ENCODE assay signal across 20 cellular contexts in genomic region chr11:2516276-2517015, GRCh38.
DNase-seq lines count a peak whose midpoint lies in the region; ATAC-seq and TF ChIP-seq lines count a peak whose summit lies in the region.
"Had no signal": no experiment of that assay in that cellular context is flagged by ENCODE, and none has a peak within 500 bp of the region (broad histone marks: within the 10 kb centered on the region; RNA-seq: fewer than 3 reads in every experiment).

No MANE protein-coding gene starts in this region.

- intact Hi-C loops in natural killer cell (cut with micrococcal nuclease) = no loop called here

- H3K27me3 Mint-ChIP-seq in natural killer cell treated with Interleukin-12 subunit alpha and Interleukin-12 subunit beta and Interleukin-15 and Interleukin-18, amount 100 ng/mL, for 72 hours = no peaks in the 10 kb centered on the region
- H3K27me3 Mint-ChIP-seq in natural killer cell (ENCODE audit: low read depth in 2 of 2) (no peaks in the 10 kb centered on the region), neural progenitor cell (ENCODE audit: insufficient read depth, low read depth) (peaks cover 5% of the 10 kb centered on the region)
- H3K27me3 Mint-ChIP-seq: effector memory CD8-positive, alpha-beta T cell had no signal

- no peaks in the 10 kb centered on the region for H3K79me2 ChIP-seq in neural progenitor cell (ENCODE audit: low read depth)

- H3K9me3 Mint-ChIP-seq in natural killer cell treated with Interleukin-12 subunit alpha and Interleukin-12 subunit beta and Interleukin-15 and Interleukin-18, amount 100 ng/mL, for 72 hours = no peaks in the 10 kb centered on the region
- H3K9me3 Mint-ChIP-seq in natural killer cell (no peaks in the 10 kb centered on the region), neural progenitor cell (no peaks in the 10 kb centered on the region)
- H3K9me3 Mint-ChIP-seq: effector memory CD8-positive, alpha-beta T cell; T-helper 2 cell treated with Interferon-gamma antibody and Interleukin-4, amounts not matched to agents 5 μg/mL and 100 μg/mL, for 36 hours had no signal

- no peaks in the 10 kb centered on the region for H3K36me3 Mint-ChIP-seq in natural killer cell treated with Interleukin-12 subunit alpha and Interleukin-12 subunit beta and Interleukin-15 and Interleukin-18, amount 100 ng/mL, for 72 hours
- no peaks in the 10 kb centered on the region for H3K36me3 Mint-ChIP-seq in natural killer cell
- H3K36me3 Mint-ChIP-seq in neural progenitor cell = no peaks in the 10 kb centered on the region

- no peak overlapping the region for H3K4me2 ChIP-seq in neural progenitor cell

- no peaks in the 10 kb centered on the region for H3F3A ChIP-seq in neural progenitor cell (ENCODE audit: low read depth)

- H4K20me1 ChIP-seq in neural progenitor cell (ENCODE audit: low read depth) = no peaks in the 10 kb centered on the region

- H3K4me1 ChIP-seq in neural progenitor cell = no peaks in the 10 kb centered on the region
- H3K4me1 ChIP-seq: pancreas, SJCRH30, testis had no signal

- H3K36me3 ChIP-seq in neural progenitor cell = no peaks in the 10 kb centered on the region
- H3K36me3 ChIP-seq: pancreas, SJCRH30 had no signal

- H3K9ac ChIP-seq in neural progenitor cell = no peak overlapping the region
- H3K9ac ChIP-seq: GM23248 had no signal

- H3K4me1 Mint-ChIP-seq in natural killer cell treated with Interleukin-12 subunit alpha and Interleukin-12 subunit beta and Interleukin-15 and Interleukin-18, amount 100 ng/mL, for 72 hours (ENCODE audit: low read depth in 2 of 2) = no peaks in the 10 kb centered on the region
- no peaks in the 10 kb centered on the region for H3K4me1 Mint-ChIP-seq in natural killer cell
- peaks cover 7% of the 10 kb centered on the region for H3K4me1 Mint-ChIP-seq in neural progenitor cell

- H3K4me3 ChIP-seq in coronary artery (no peak overlapping the region), neural progenitor cell (no peak overlapping the region)
- H3K4me3 ChIP-seq: GM23248, pancreas, SJCRH30, testis had no signal

- no peaks in the 10 kb centered on the region for H3K9me3 ChIP-seq in neural progenitor cell (ENCODE audit: low read depth)
- H3K9me3 ChIP-seq: pancreas, SJCRH30, testis had no signal

- no peak overlapping the region for H3K4me3 Mint-ChIP-seq in natural killer cell treated with Interleukin-12 subunit alpha and Interleukin-12 subunit beta and Interleukin-15 and Interleukin-18, amount 100 ng/mL, for 72 hours
- no peak overlapping the region for H3K4me3 Mint-ChIP-seq in natural killer cell
- H3K4me3 Mint-ChIP-seq in neural progenitor cell = no peak overlapping the region
- H3K4me3 Mint-ChIP-seq: effector memory CD8-positive, alpha-beta T cell; T-helper 2 cell treated with Interferon-gamma antibody and Interleukin-4, amounts not matched to agents 5 μg/mL and 100 μg/mL, for 36 hours had no signal

- peaks cover 44% of the 10 kb centered on the region for H3K27me3 ChIP-seq in neural progenitor cell
- H3K27me3 ChIP-seq: pancreas, testis had no signal

- no peak overlapping the region for H3K27ac Mint-ChIP-seq in natural killer cell treated with Interleukin-12 subunit alpha and Interleukin-12 subunit beta and Interleukin-15 and Interleukin-18, amount 100 ng/mL, for 72 hours
- H3K27ac Mint-ChIP-seq in natural killer cell (no peak overlapping the region), neural progenitor cell (no peak overlapping the region)
- H3K27ac Mint-ChIP-seq: effector memory CD8-positive, alpha-beta T cell; T-helper 2 cell treated with Interferon-gamma antibody and Interleukin-4, amounts not matched to agents 5 μg/mL and 100 μg/mL, for 36 hours had no signal

- H3K27ac ChIP-seq in coronary artery (no peak overlapping the region), neural progenitor cell (no peak overlapping the region)
- H3K27ac ChIP-seq: GM23248, HL-60, pancreas, SJCRH30, testis had no signal

- no peak for ATAC-seq in natural killer cell treated with Interleukin-12 subunit alpha and Interleukin-12 subunit beta and Interleukin-15 and Interleukin-18, amount 100 ng/mL, for 72 hours
- no peak for ATAC-seq in natural killer cell
- no peak for ATAC-seq in GM19324 (IDR thresholded peaks at IDR 0.05; ENCODE audit: low FRiP score, unreplicated experiment)
- ATAC-seq: effector memory CD8-positive, alpha-beta T cell; pancreas had no signal

- H2AFZ ChIP-seq in neural progenitor cell (replicated peaks) = no peak overlapping the region
- H2AFZ ChIP-seq: GM23248 had no signal

- peak; percentile 51 for DNase-seq in natural killer cell treated with Interleukin-12 subunit alpha and Interleukin-12 subunit beta and Interleukin-15 and Interleukin-18, amount 100 ng/mL, for 72 hours (ENCODE audit: low spot score)
- DNase-seq in natural killer cell (no peak), coronary artery (ENCODE audit: low spot score) (peak; percentile 64), neural progenitor cell (ENCODE audit: low spot score) (peak; percentile 1), T-helper 1 cell (no peak), SIG-M5 treated with dmso at 0.1 percent for 504 hours (lab: John Stamatoyannopoulos, UW; ENCODE audit: unreplicated experiment) (no peak)
- DNase-seq: activated T-cell treated with anti-CD3 and anti-CD28 coated beads for 4 hours; AML-193; central memory CD4-positive, alpha-beta T cell; effector memory CD8-positive, alpha-beta T cell; GM23248; MV-4-11; NCI-H2081 treated with DMSO at 0.1 percent for 48 hours; NCI-H510A treated with DMSO at 0.1 percent for 48 hours had no signal

- TF ChIP-seq CTCF in natural killer cell (IDR thresholded peaks at IDR 0.05) (no peak), coronary artery (IDR thresholded peaks at IDR 0.05) (no peak), neural progenitor cell (IDR thresholded peaks at IDR 0.05) (no peak)

Comparison
In these comparisons a context has a peak if more than half of its experiments do, and no peak if none do; other contexts are left out.
1. DNase-seq: peak in natural killer cell treated with Interleukin-12 subunit alpha and Interleukin-12 subunit beta and Interleukin-15 and Interleukin-18, amount 100 ng/mL, for 72 hours (single experiment), coronary artery (single experiment) and neural progenitor cell (single experiment); none in natural killer cell (single experiment), T-helper 1 cell (0 of 5) and SIG-M5 treated with dmso at 0.1 percent for 504 hours (single experiment).